Comparison of ENCODE assay signal across 9 cellular contexts in the genomic region with DNA sequence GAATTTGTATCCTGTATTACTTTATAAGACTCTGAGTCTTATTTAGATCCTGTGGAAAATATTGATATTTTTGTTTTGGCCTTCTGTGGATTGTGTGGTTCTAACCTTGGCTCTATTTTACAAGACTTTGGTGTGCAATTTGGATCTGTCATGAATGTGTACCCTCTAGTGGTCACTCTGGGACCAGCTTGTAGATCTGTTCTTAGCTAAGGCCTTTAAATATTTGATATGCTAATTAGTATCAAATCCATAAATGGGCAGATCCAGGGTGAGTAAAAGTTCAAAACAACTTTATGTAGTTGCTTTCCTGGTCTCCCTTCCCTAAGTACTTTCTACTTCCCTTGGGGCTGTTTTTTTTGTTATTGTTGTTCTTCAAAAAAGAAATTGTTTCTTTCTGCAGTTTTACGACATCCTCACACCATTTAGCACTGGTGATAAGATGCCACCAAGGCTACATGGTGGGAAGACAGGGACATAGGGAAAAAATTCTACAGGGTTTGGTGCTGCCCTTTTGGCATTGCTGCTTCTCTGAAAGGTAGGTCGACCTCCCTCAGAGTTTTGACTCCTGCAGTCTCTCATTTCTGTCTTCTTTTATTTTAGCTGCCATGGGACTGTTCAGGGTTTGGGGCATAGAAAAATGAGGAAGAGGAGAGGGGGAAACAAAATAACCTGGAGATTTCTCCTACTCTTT.
DNase-seq lines count a peak whose midpoint lies in the region; ATAC-seq, FAIRE-seq and TF ChIP-seq lines count a peak whose summit lies in the region.
"Had no signal": no experiment of that assay in that cellular context is flagged by ENCODE, and none has a peak within 500 bp of the region (broad histone marks: within the 10 kb centered on the region; RNA-seq: fewer than 3 reads in every experiment).

No MANE protein-coding gene starts in this region.

- no peak for TF ChIP-seq POLR2A in uterus (IDR thresholded peaks at IDR 0.05)

- H3K4me1 ChIP-seq in iPS DF 6.9 (ENCODE audit: control insufficient read depth, insufficient read depth, low read length) (no peaks in the 10 kb centered on the region), uterus (no peaks in the 10 kb centered on the region)

- peak; percentile 35 for TF ChIP-seq CTCF in D721Med (IDR thresholded peaks at IDR 0.05; ENCODE audit: insufficient read depth, missing control alignments)
- TF ChIP-seq CTCF in uterus (IDR thresholded peaks at IDR 0.05): peak in 3 of 4 experiments; percentile 19 to 32 (median 27)

- no peak for DNase-seq in D721Med (ENCODE audit: insufficient read length, low spot score)
- DNase-seq in HT1080 (ENCODE audit: low read depth): peak; percentile 39
- DNase-seq in amniotic epithelial cell (ENCODE audit: low read depth): peak; percentile 58
- DNase-seq in iPS DF 6.9 (ENCODE audit: low read depth, low spot score): peak; percentile 9
- no peak for DNase-seq in uterus
- no peak for DNase-seq in occipital lobe (lab: John Stamatoyannopoulos, UW)
- DNase-seq in mesenteric fat pad (ENCODE audit: low spot score): no peak

- WGBS in iPS DF 6.9 (ENCODE audit: insufficient coverage, insufficient read length): no CpG with 5 or more reads among the region's 2 CpGs

- no peak for FAIRE-seq in D721Med (lab: Jason Lieb, UNC)

- intact Hi-C loops in uterus (cut with DNase I; ENCODE audit: low total_unique reads): no loop called here

- H3K36me3 ChIP-seq in iPS DF 6.9 (ENCODE audit: control insufficient read depth, insufficient read depth, low read length): no peaks in the 10 kb centered on the region
- H3K36me3 ChIP-seq in uterus: no peaks in the 10 kb centered on the region

- H3K9me3 ChIP-seq in iPS DF 6.9 (ENCODE audit: control insufficient read depth, insufficient read depth, low read length): no peaks in the 10 kb centered on the region
- no peaks in the 10 kb centered on the region for H3K9me3 ChIP-seq in uterus

- H3K4me3 ChIP-seq in iPS DF 6.9 (ENCODE audit: low read length) (no peak overlapping the region), uterus (no peak overlapping the region)
- H3K4me3 ChIP-seq: SK-N-MC had no signal

- H3K27ac ChIP-seq in iPS DF 6.9 (ENCODE audit: low read length) (no peak overlapping the region), uterus (no peak overlapping the region)
- H3K27ac ChIP-seq: SK-N-MC had no signal

- no peak for ATAC-seq in HG03442 (IDR thresholded peaks at IDR 0.05; ENCODE audit: unreplicated experiment)

- H3K27me3 ChIP-seq in iPS DF 6.9 (ENCODE audit: control insufficient read depth, insufficient read depth, low read length) (no peaks in the 10 kb centered on the region), uterus (no peaks in the 10 kb centered on the region)

Comparison
In these comparisons a context has a peak if more than half of its experiments do, and no peak if none do; other contexts are left out.
1. DNase-seq: peak in HT1080 (single experiment), amniotic epithelial cell (single experiment) and iPS DF 6.9 (single experiment); none in D721Med (single experiment), uterus (0 of 2), occipital lobe (single experiment) and mesenteric fat pad (single experiment).